ENCODE assay signal across 31 cellular contexts in genomic region chr3:156256945-156257344, GRCh38.
"Had no signal": no experiment of that assay in that cellular context is flagged by ENCODE, and none has a peak within 500 bp of the region (broad histone marks: within the 10 kb centered on the region; RNA-seq: fewer than 3 reads in every experiment).

No MANE protein-coding gene starts in this region.

- H3K4me1 Mint-ChIP-seq: activated CD4-positive, alpha-beta T cell treated with anti-CD3 and anti-CD28 coated beads for 36 hours; activated CD4-positive, alpha-beta T cell treated with anti-CD3 and anti-CD28 coated beads, Interleukin-2, amount 10 ng/mL, durations not matched to agents 24 days and 14 days; activated CD8-positive, alpha-beta memory T cell treated with anti-CD3 and anti-CD28 coated beads, Interleukin-2, amount 10 ng/mL, durations not matched to agents 7 days and 5 days; activated naive CD4-positive, alpha-beta T cell treated with anti-CD3 and anti-CD28 coated beads, Interleukin-2, amount 10 ng/mL, durations not matched to agents 7 days and 5 days; activated naive CD8-positive, alpha-beta T cell treated with anti-CD3 and anti-CD28 coated beads, Interleukin-2, amount 10 ng/mL, durations not matched to agents 7 days and 5 days had no signal

- H3K4me3 Mint-ChIP-seq: activated CD4-positive, alpha-beta memory T cell treated with anti-CD3 and anti-CD28 coated beads for 36 hours; activated CD4-positive, alpha-beta T cell treated with anti-CD3 and anti-CD28 coated beads for 36 hours; activated CD4-positive, alpha-beta T cell treated with anti-CD3 and anti-CD28 coated beads, Interleukin-2, amount 10 ng/mL, durations not matched to agents 24 days and 14 days; activated CD8-positive, alpha-beta memory T cell treated with anti-CD3 and anti-CD28 coated beads, Interleukin-2, amount 10 ng/mL, durations not matched to agents 7 days and 5 days; activated CD8-positive, alpha-beta T cell treated with anti-CD3 and anti-CD28 coated beads, Interleukin-2, amount 10 ng/mL, durations not matched to agents 7 days and 5 days; activated naive CD4-positive, alpha-beta T cell treated with anti-CD3 and anti-CD28 coated beads, Interleukin-2, amount 10 ng/mL, durations not matched to agents 7 days and 5 days; activated naive CD8-positive, alpha-beta T cell treated with anti-CD3 and anti-CD28 coated beads, Interleukin-2, amount 10 ng/mL, durations not matched to agents 7 days and 5 days; activated T-helper 1 cell treated with anti-CD3 and anti-CD28 coated beads, Interleukin-12 subunit alpha, Interleukin-12 subunit beta, Interleukin-2, Interleukin-4 antibody, amounts not matched to agents 30 ng/mL and 10 ng/mL and 1 ng/mL, durations not matched to agents 14 hours and 24 hours and 36 hours; brain; effector memory CD8-positive, alpha-beta T cell had no signal

- H3K36me3 ChIP-seq: ascending aorta, esophagus muscularis mucosa, heart left ventricle had no signal

- DNase-seq: activated CD4-positive, alpha-beta memory T cell treated with anti-CD3 and anti-CD28 coated beads for 36 hours; activated CD4-positive, alpha-beta T cell treated with anti-CD3 and anti-CD28 coated beads for 36 hours; activated CD4-positive, alpha-beta T cell treated with anti-CD3 and anti-CD28 coated beads, Interleukin-2, amount 10 ng/mL, durations not matched to agents 24 days and 14 days; activated CD4-positive, CD25-positive, alpha-beta regulatory T cell; activated CD4-positive, CD25-positive, alpha-beta regulatory T cell treated with anti-CD3 and anti-CD28 coated beads, Interleukin-2, amount 50 U/mL, for 72 hours; activated CD8-positive, alpha-beta memory T cell treated with anti-CD3 and anti-CD28 coated beads, Interleukin-2, amount 10 ng/mL, durations not matched to agents 7 days and 5 days; activated CD8-positive, alpha-beta memory T cell treated with anti-CD3 and anti-CD28 coated beads, Interleukin-2, amount 50 U/mL, for 4 hours; activated CD8-positive, alpha-beta T cell treated with anti-CD3 and anti-CD28 coated beads, Interleukin-2, amount 10 ng/mL, durations not matched to agents 7 days and 5 days; activated effector memory CD4-positive, alpha-beta T cell treated with anti-CD3 and anti-CD28 coated beads, Interleukin-2, amount 50 U/mL, for 16 hours; activated naive CD4-positive, alpha-beta T cell; activated naive CD4-positive, alpha-beta T cell treated with anti-CD3 and anti-CD28 coated beads, Interleukin-2, amount 10 ng/mL, durations not matched to agents 7 days and 5 days; activated naive CD8-positive, alpha-beta T cell treated with anti-CD3 and anti-CD28 coated beads, Interleukin-2, amount 10 ng/mL, durations not matched to agents 7 days and 5 days; activated T-cell treated with anti-CD3 and anti-CD28 coated beads, Interleukin-2, amount 50 U/mL, for 1 hour; activated T-cell treated with anti-CD3 and anti-CD28 coated beads, Interleukin-2, amount 50 U/mL, for 48 hours; caudate nucleus; cortex of kidney; effector CD4-positive, alpha-beta T cell; effector memory CD8-positive, alpha-beta T cell; erythroblast; foreskin melanocyte; heart left ventricle; T-helper 2 cell had no signal

- H3K36me3 Mint-ChIP-seq: activated CD4-positive, alpha-beta memory T cell treated with anti-CD3 and anti-CD28 coated beads for 36 hours; activated CD8-positive, alpha-beta memory T cell treated with anti-CD3 and anti-CD28 coated beads, Interleukin-2, amount 10 ng/mL, durations not matched to agents 7 days and 5 days; activated naive CD4-positive, alpha-beta T cell treated with anti-CD3 and anti-CD28 coated beads, Interleukin-2, amount 10 ng/mL, durations not matched to agents 7 days and 5 days; activated naive CD4-positive, alpha-beta T cell treated with anti-CD3 and anti-CD28 coated beads, Interleukin-2, amount 50 U/mL, for 72 hours; activated naive CD8-positive, alpha-beta T cell treated with anti-CD3 and anti-CD28 coated beads, Interleukin-2, amount 10 ng/mL, durations not matched to agents 7 days and 5 days; brain had no signal

- H3K4me3 ChIP-seq: ascending aorta, esophagus muscularis mucosa, heart left ventricle had no signal

- H3K27me3 ChIP-seq: ascending aorta, esophagus muscularis mucosa, heart left ventricle had no signal

- H3K27ac ChIP-seq: ascending aorta, esophagus muscularis mucosa, heart left ventricle had no signal

- H3K9me3 Mint-ChIP-seq: activated CD4-positive, alpha-beta memory T cell treated with anti-CD3 and anti-CD28 coated beads for 36 hours; activated CD4-positive, alpha-beta T cell treated with anti-CD3 and anti-CD28 coated beads, Interleukin-2, amount 10 ng/mL, durations not matched to agents 24 days and 14 days; activated naive CD4-positive, alpha-beta T cell treated with anti-CD3 and anti-CD28 coated beads, Interleukin-2, amount 10 ng/mL, durations not matched to agents 7 days and 5 days; activated naive CD4-positive, alpha-beta T cell treated with anti-CD3 and anti-CD28 coated beads, Interleukin-2, amount 50 U/mL, for 72 hours; activated naive CD8-positive, alpha-beta T cell treated with anti-CD3 and anti-CD28 coated beads, Interleukin-2, amount 10 ng/mL, durations not matched to agents 7 days and 5 days; activated T-helper 1 cell treated with anti-CD3 and anti-CD28 coated beads, Interleukin-12 subunit alpha, Interleukin-12 subunit beta, Interleukin-2, Interleukin-4 antibody, amounts not matched to agents 30 ng/mL and 10 ng/mL and 1 ng/mL, durations not matched to agents 14 hours and 24 hours and 36 hours; activated T-helper 2 cell treated with anti-CD3 and anti-CD28 coated beads, Interferon-gamma antibody, Interleukin-2, Interleukin-4, amounts not matched to agents 10 μg/mL and 5 μg/mL and 100 μg/mL, durations not matched to agents 14 hours and 24 hours and 36 hours; brain; effector memory CD8-positive, alpha-beta T cell had no signal

- H3K27ac Mint-ChIP-seq: activated CD4-positive, alpha-beta memory T cell treated with anti-CD3 and anti-CD28 coated beads for 36 hours; activated CD4-positive, alpha-beta T cell treated with anti-CD3 and anti-CD28 coated beads for 36 hours; activated CD4-positive, alpha-beta T cell treated with anti-CD3 and anti-CD28 coated beads, Interleukin-2, amount 10 ng/mL, durations not matched to agents 24 days and 14 days; activated CD8-positive, alpha-beta memory T cell treated with anti-CD3 and anti-CD28 coated beads, Interleukin-2, amount 10 ng/mL, durations not matched to agents 7 days and 5 days; activated CD8-positive, alpha-beta T cell treated with anti-CD3 and anti-CD28 coated beads, Interleukin-2, amount 10 ng/mL, durations not matched to agents 7 days and 5 days; activated naive CD4-positive, alpha-beta T cell treated with anti-CD3 and anti-CD28 coated beads, Interleukin-2, amount 10 ng/mL, durations not matched to agents 7 days and 5 days; activated naive CD4-positive, alpha-beta T cell treated with anti-CD3 and anti-CD28 coated beads, Interleukin-2, amount 50 U/mL, for 72 hours; activated naive CD8-positive, alpha-beta T cell treated with anti-CD3 and anti-CD28 coated beads, Interleukin-2, amount 10 ng/mL, durations not matched to agents 7 days and 5 days; activated T-helper 1 cell treated with anti-CD3 and anti-CD28 coated beads, Interleukin-12 subunit alpha, Interleukin-12 subunit beta, Interleukin-2, Interleukin-4 antibody, amounts not matched to agents 30 ng/mL and 10 ng/mL and 1 ng/mL, durations not matched to agents 14 hours and 24 hours and 36 hours; activated T-helper 2 cell treated with anti-CD3 and anti-CD28 coated beads, Interferon-gamma antibody, Interleukin-2, Interleukin-4, amounts not matched to agents 10 μg/mL and 5 μg/mL and 100 μg/mL, durations not matched to agents 14 hours and 24 hours and 36 hours; brain; effector memory CD8-positive, alpha-beta T cell had no signal

- FAIRE-seq: colon, endometrium, endothelial cell of umbilical vein had no signal

- ATAC-seq: activated CD4-positive, alpha-beta T cell treated with anti-CD3 and anti-CD28 coated beads for 36 hours; activated CD8-positive, alpha-beta memory T cell treated with anti-CD3 and anti-CD28 coated beads, Interleukin-2, amount 10 ng/mL, durations not matched to agents 7 days and 5 days; activated CD8-positive, alpha-beta T cell treated with anti-CD3 and anti-CD28 coated beads, Interleukin-2, amount 10 ng/mL, durations not matched to agents 7 days and 5 days; activated naive CD4-positive, alpha-beta T cell treated with anti-CD3 and anti-CD28 coated beads, Interleukin-2, amount 50 U/mL, for 72 hours; effector memory CD8-positive, alpha-beta T cell; heart left ventricle had no signal

- H3K9me3 ChIP-seq: ascending aorta, esophagus muscularis mucosa, heart left ventricle had no signal

- H3K4me1 ChIP-seq: ascending aorta, heart left ventricle had no signal
